ENCODE assay signal across 19 cellular contexts in genomic region chr22:19775496-19776325, GRCh38. TPM values are rescaled to one million over a fixed set of nuclear protein-coding genes. Genes with fewer than 3 reads are reported as not detected.
"Had no signal": no experiment of that assay in that cellular context is flagged by ENCODE, and none has a peak within 500 bp of the region (broad histone marks: within the 10 kb centered on the region; RNA-seq: fewer than 3 reads in every experiment).

No MANE protein-coding gene starts in this region.

- H3K4me3 ChIP-seq: adrenal gland, coronary artery, heart left ventricle, pancreas, skin epidermis, tibial nerve, vagina had no signal

- H3K27ac ChIP-seq: adrenal gland, coronary artery, heart left ventricle, pancreas, vagina had no signal

- DNase-seq: activated CD4-positive, alpha-beta memory T cell treated with anti-CD3 and anti-CD28 coated beads, Interleukin-2, amount 10 ng/mL, durations not matched to agents 7 days and 5 days; activated CD4-positive, alpha-beta T cell treated with anti-CD3 and anti-CD28 coated beads for 36 hours; activated gamma-delta T cell treated with Interleukin-2 at 50 U/mL for 16 hours; activated T-cell treated with anti-CD3 and anti-CD28 coated beads, Interleukin-2, amount 50 U/mL, for 72 hours; adrenal gland; caudate nucleus; effector CD8-positive, alpha-beta T cell; T1000 had no signal

- H3K27me3 ChIP-seq: vagina had no signal

- H3K4me1 ChIP-seq: adrenal gland, pancreas, vagina had no signal

- H3K9me3 Mint-ChIP-seq: activated CD4-positive, alpha-beta memory T cell treated with anti-CD3 and anti-CD28 coated beads, Interleukin-2, amount 10 ng/mL, durations not matched to agents 7 days and 5 days; activated T-cell treated with anti-CD3 and anti-CD28 coated beads, Interleukin-2, amount 50 U/mL, for 72 hours; mesothelial cell of epicardium had no signal

- H3K36me3 Mint-ChIP-seq: mesothelial cell of epicardium had no signal

- H3K9me3 ChIP-seq: adrenal gland, heart left ventricle, pancreas, tibial nerve, vagina had no signal

- H3K36me3 ChIP-seq: adrenal gland, heart left ventricle, pancreas, tibial nerve, vagina had no signal

- H3K27ac Mint-ChIP-seq: activated CD4-positive, alpha-beta memory T cell treated with anti-CD3 and anti-CD28 coated beads, Interleukin-2, amount 10 ng/mL, durations not matched to agents 7 days and 5 days; activated CD4-positive, alpha-beta T cell treated with anti-CD3 and anti-CD28 coated beads for 36 hours; activated T-cell treated with anti-CD3 and anti-CD28 coated beads, Interleukin-2, amount 50 U/mL, for 72 hours; mesothelial cell of epicardium had no signal

- H3K4me3 Mint-ChIP-seq: activated CD4-positive, alpha-beta memory T cell treated with anti-CD3 and anti-CD28 coated beads, Interleukin-2, amount 10 ng/mL, durations not matched to agents 7 days and 5 days; activated CD4-positive, alpha-beta T cell treated with anti-CD3 and anti-CD28 coated beads for 36 hours; activated T-cell treated with anti-CD3 and anti-CD28 coated beads, Interleukin-2, amount 50 U/mL, for 72 hours; mesothelial cell of epicardium; neural crest cell had no signal

RNA-seq across cellular contexts. Expression of gene TBX1, which starts 15.1 kb away (rescaled TPM):
- total RNA-seq: activated CD4-positive, alpha-beta memory T cell treated with anti-CD3 and anti-CD28 coated beads, Interleukin-2, amount 10 ng/mL, durations not matched to agents 7 days and 5 days; activated CD4-positive, alpha-beta T cell treated with anti-CD3 and anti-CD28 coated beads for 36 hours; fibroblast of lung; frontal cortex; neural crest cell had no signal
- polyA plus RNA-seq: fibroblast of lung had no signal

RNA-seq across cellular contexts. Expression of gene GP1BB, which starts 52.4 kb away (rescaled TPM):
- total RNA-seq: activated CD4-positive, alpha-beta memory T cell treated with anti-CD3 and anti-CD28 coated beads, Interleukin-2, amount 10 ng/mL, durations not matched to agents 7 days and 5 days; activated CD4-positive, alpha-beta T cell treated with anti-CD3 and anti-CD28 coated beads for 36 hours; renal cortical epithelial cell had no signal
